ENCODE assay signal across 8 cellular contexts in the genomic region with DNA sequence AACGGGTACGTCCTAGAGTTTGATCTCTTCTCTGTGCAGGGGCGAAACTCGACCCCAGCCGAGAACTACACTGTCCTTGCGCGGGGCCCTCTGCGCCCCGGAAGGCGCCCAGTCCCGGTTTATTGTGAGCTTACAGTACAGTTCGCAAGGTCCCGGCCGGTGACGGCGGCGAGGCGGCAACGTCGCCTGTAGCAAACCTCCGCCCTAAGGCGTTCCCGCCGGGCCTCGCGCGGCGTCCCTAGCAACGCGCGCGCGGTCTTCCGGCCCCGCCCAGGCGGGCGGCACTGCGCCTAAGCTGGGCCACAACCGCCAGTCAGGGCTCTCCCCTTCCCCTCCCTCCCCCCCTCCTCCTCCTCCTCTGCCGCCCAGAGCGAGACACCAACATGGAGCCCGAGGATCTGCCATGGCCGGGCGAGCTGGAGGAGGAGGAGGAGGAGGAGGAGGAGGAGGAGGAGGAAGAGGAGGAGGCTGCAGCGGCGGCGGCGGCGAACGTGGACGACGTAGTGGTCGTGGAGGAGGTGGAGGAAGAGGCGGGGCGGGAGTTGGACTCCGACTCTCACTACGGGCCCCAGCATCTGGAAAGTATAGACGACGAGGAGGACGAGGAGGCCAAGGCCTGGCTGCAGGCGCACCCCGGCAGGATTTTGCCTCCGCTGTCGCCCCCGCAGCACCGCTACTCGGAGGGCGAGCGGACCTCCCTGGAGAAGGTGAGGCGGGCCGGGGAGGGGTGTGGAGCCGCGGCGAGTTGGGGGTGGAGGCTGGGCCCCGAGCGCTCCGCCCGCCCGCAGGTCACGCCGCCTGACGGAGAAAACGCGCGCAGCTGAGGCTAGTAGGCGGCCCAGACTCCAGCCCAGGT. TPM values are rescaled to one million over a fixed set of nuclear protein-coding genes. Genes with fewer than 3 reads are reported as not detected.
A peak's percentile ranks its signal among the peaks of the same experiment; 100 is the strongest.
DNase-seq lines count a peak whose midpoint lies in the region; ATAC-seq and TF ChIP-seq lines count a peak whose summit lies in the region.

A gene with protein sequence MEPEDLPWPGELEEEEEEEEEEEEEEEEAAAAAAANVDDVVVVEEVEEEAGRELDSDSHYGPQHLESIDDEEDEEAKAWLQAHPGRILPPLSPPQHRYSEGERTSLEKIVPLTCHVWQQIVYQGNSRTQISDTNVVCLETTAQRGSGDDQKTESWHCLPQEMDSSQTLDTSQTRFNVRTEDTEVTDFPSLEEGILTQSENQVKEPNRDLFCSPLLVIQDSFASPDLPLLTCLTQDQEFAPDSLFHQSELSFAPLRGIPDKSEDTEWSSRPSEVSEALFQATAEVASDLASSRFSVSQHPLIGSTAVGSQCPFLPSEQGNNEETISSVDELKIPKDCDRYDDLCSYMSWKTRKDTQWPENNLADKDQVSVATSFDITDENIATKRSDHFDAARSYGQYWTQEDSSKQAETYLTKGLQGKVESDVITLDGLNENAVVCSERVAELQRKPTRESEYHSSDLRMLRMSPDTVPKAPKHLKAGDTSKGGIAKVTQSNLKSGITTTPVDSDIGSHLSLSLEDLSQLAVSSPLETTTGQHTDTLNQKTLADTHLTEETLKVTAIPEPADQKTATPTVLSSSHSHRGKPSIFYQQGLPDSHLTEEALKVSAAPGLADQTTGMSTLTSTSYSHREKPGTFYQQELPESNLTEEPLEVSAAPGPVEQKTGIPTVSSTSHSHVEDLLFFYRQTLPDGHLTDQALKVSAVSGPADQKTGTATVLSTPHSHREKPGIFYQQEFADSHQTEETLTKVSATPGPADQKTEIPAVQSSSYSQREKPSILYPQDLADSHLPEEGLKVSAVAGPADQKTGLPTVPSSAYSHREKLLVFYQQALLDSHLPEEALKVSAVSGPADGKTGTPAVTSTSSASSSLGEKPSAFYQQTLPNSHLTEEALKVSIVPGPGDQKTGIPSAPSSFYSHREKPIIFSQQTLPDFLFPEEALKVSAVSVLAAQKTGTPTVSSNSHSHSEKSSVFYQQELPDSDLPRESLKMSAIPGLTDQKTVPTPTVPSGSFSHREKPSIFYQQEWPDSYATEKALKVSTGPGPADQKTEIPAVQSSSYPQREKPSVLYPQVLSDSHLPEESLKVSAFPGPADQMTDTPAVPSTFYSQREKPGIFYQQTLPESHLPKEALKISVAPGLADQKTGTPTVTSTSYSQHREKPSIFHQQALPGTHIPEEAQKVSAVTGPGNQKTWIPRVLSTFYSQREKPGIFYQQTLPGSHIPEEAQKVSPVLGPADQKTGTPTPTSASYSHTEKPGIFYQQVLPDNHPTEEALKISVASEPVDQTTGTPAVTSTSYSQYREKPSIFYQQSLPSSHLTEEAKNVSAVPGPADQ (N-terminal part only) (plus strand): TSS at position 351 of the 856 bp plus-strand sequence. CDS start 33 bp downstream, at position 384.

- H3K9me3 ChIP-seq in fibroblast of lung (ENCODE audit: control insufficient read depth, insufficient read depth, low read depth, low read length): no peaks in the 10 kb centered on the region
- no peaks in the 10 kb centered on the region for H3K9me3 ChIP-seq in naive thymus-derived CD4-positive, alpha-beta T cell (ENCODE audit: control insufficient read depth in 2 of 3, low read length in 3 of 3)

- peaks cover 3% of the 10 kb centered on the region for H3K4me1 ChIP-seq in fibroblast of lung (ENCODE audit: control insufficient read depth, extremely low read depth, insufficient read depth, low read length)
- H3K4me1 ChIP-seq in naive thymus-derived CD4-positive, alpha-beta T cell (ENCODE audit: control insufficient read depth in 2 of 2, insufficient read depth in 2 of 2, low read length in 2 of 2): peaks cover 4 to 18% of the 10 kb centered on the region in 2 donors

- DNase-seq in EL (peak; percentile 91), GOT3 (lab: John Stamatoyannopoulos, UW) (peak; percentile 62), LHCN-M2 (ENCODE audit: low read depth) (peak; percentile 82), RPMI7951 (ENCODE audit: low read depth) (peak; percentile 86), fibroblast of lung (ENCODE audit: low read depth in 2 of 2) (peak; percentile 89 to 90)
- peak; percentile 88 for DNase-seq in activated T-helper 1 cell treated with anti-CD3 and anti-CD28 coated beads, Interleukin-12 subunit alpha, Interleukin-12 subunit beta, Interleukin-2, Interleukin-4 antibody, amounts not matched to agents 30 ng/mL and 10 ng/mL and 1 ng/mL, durations not matched to agents 14 hours and 24 hours and 36 hours (ENCODE audit: low spot score)
- DNase-seq in naive thymus-derived CD4-positive, alpha-beta T cell: peak; percentile 80 to 91 (median 87)

- CTCF ChIA-PET in naive thymus-derived CD4-positive, alpha-beta T cell (lab: Charles Lee): interaction anchor here (0.5 kb wide), 1 partner anchor 13 kb away, joined by 3 read pairs; no protein-coding TSS in a partner anchor

- H3K9ac ChIP-seq in fibroblast of lung (ENCODE audit: insufficient read depth, low read length): peak within 1 kb of the TSS; percentile 85

- intact Hi-C loops in activated T-helper 1 cell treated with anti-CD3 and anti-CD28 coated beads, Interleukin-12 subunit alpha, Interleukin-12 subunit beta, Interleukin-2, Interleukin-4 antibody, amounts not matched to agents 30 ng/mL and 10 ng/mL and 1 ng/mL, durations not matched to agents 14 hours and 24 hours and 36 hours (cut with micrococcal nuclease): loop anchor here (1.0 to 10.0 kb wide), 10 partner anchors 92 to 1572 kb away; a partner anchor contains a TSS
- intact Hi-C loops in naive thymus-derived CD4-positive, alpha-beta T cell (cut with micrococcal nuclease): loop anchor here (1.0 to 10.0 kb wide), 18 partner anchors 92 to 1573 kb away; a partner anchor contains a TSS

- peak within 1 kb of the TSS; percentile 90 for H3K27ac Mint-ChIP-seq in activated T-helper 1 cell treated with anti-CD3 and anti-CD28 coated beads, Interleukin-12 subunit alpha, Interleukin-12 subunit beta, Interleukin-2, Interleukin-4 antibody, amounts not matched to agents 30 ng/mL and 10 ng/mL and 1 ng/mL, durations not matched to agents 14 hours and 24 hours and 36 hours
- peak within 1 kb of the TSS; percentile 93 to 98 (median 96) for H3K27ac Mint-ChIP-seq in naive thymus-derived CD4-positive, alpha-beta T cell
- peak within 1 kb of the TSS; percentile 93 for H3K27ac Mint-ChIP-seq in stimulated activated memory B cell treated with anti-CD40 and anti-IgM and Interleukin-4, amounts not matched to agents 10 μg/mL and 1 μg/mL and 100 μg/mL, for 72 hours

- H2AFZ ChIP-seq in fibroblast of lung (ENCODE audit: low read length): peak within 1 kb of the TSS; percentile 98

- H3K27me3 Mint-ChIP-seq in activated T-helper 1 cell treated with anti-CD3 and anti-CD28 coated beads, Interleukin-12 subunit alpha, Interleukin-12 subunit beta, Interleukin-2, Interleukin-4 antibody, amounts not matched to agents 30 ng/mL and 10 ng/mL and 1 ng/mL, durations not matched to agents 14 hours and 24 hours and 36 hours (ENCODE audit: insufficient read depth): no peaks in the 10 kb centered on the region
- peaks cover 0 to 23% (median 0%) of the 10 kb centered on the region in 5 donors for H3K27me3 Mint-ChIP-seq in naive thymus-derived CD4-positive, alpha-beta T cell
- H3K27me3 Mint-ChIP-seq in stimulated activated memory B cell treated with anti-CD40 and anti-IgM and Interleukin-4, amounts not matched to agents 10 μg/mL and 1 μg/mL and 100 μg/mL, for 72 hours: peaks cover 6% of the 10 kb centered on the region

- H3K79me2 ChIP-seq in fibroblast of lung (ENCODE audit: control insufficient read depth, insufficient read depth, low read length): peaks cover 14% of the 10 kb centered on the region

- H3K9me3 Mint-ChIP-seq in activated T-helper 1 cell treated with anti-CD3 and anti-CD28 coated beads, Interleukin-12 subunit alpha, Interleukin-12 subunit beta, Interleukin-2, Interleukin-4 antibody, amounts not matched to agents 30 ng/mL and 10 ng/mL and 1 ng/mL, durations not matched to agents 14 hours and 24 hours and 36 hours: no peaks in the 10 kb centered on the region
- H3K9me3 Mint-ChIP-seq in naive thymus-derived CD4-positive, alpha-beta T cell: no peaks in the 10 kb centered on the region
- H3K9me3 Mint-ChIP-seq in stimulated activated memory B cell treated with anti-CD40 and anti-IgM and Interleukin-4, amounts not matched to agents 10 μg/mL and 1 μg/mL and 100 μg/mL, for 72 hours: no peaks in the 10 kb centered on the region

- POLR2A ChIA-PET in naive thymus-derived CD4-positive, alpha-beta T cell (lab: Charles Lee): interaction anchor here (0.7 to 1.9 kb wide), 6 partner anchors 150 to 619 kb away, joined by 3 to 18 read pairs (median 4); a partner anchor contains a TSS

- H3K4me2 ChIP-seq in fibroblast of lung (ENCODE audit: extremely low read depth, insufficient read depth, low read length): peak within 1 kb of the TSS; percentile 92

- peak; percentile 94 for ATAC-seq in naive thymus-derived CD4-positive, alpha-beta T cell
- peak; percentile 96 for ATAC-seq in stimulated activated memory B cell treated with anti-CD40 and anti-IgM and Interleukin-4, amounts not matched to agents 10 μg/mL and 1 μg/mL and 100 μg/mL, for 72 hours

- H3K4me3 ChIP-seq in fibroblast of lung (replicated peaks in 1 of 4; ENCODE audit: control extremely low read depth in 1 of 4, insufficient read depth in 1 of 4, low read depth in 3 of 4, low read length in 4 of 4): peak within 1 kb of the TSS; percentile 88 to 96 (median 92)
- peak within 1 kb of the TSS; percentile 85 for H3K4me3 ChIP-seq in naive thymus-derived CD4-positive, alpha-beta T cell (ENCODE audit: low read length)

- peaks cover 2% of the 10 kb centered on the region for H3K36me3 Mint-ChIP-seq in activated T-helper 1 cell treated with anti-CD3 and anti-CD28 coated beads, Interleukin-12 subunit alpha, Interleukin-12 subunit beta, Interleukin-2, Interleukin-4 antibody, amounts not matched to agents 30 ng/mL and 10 ng/mL and 1 ng/mL, durations not matched to agents 14 hours and 24 hours and 36 hours (ENCODE audit: low read depth)
- H3K36me3 Mint-ChIP-seq in naive thymus-derived CD4-positive, alpha-beta T cell: peaks cover 0 to 6% (median 0%) of the 10 kb centered on the region in 5 donors
- peaks cover under 1% of the 10 kb centered on the region for H3K36me3 Mint-ChIP-seq in stimulated activated memory B cell treated with anti-CD40 and anti-IgM and Interleukin-4, amounts not matched to agents 10 μg/mL and 1 μg/mL and 100 μg/mL, for 72 hours

- no peaks in the 10 kb centered on the region for H3K27me3 ChIP-seq in fibroblast of lung (ENCODE audit: control insufficient read depth, insufficient read depth, low read length)
- H3K27me3 ChIP-seq in naive thymus-derived CD4-positive, alpha-beta T cell (ENCODE audit: control insufficient read depth in 2 of 2, insufficient read depth in 2 of 2, low read length in 2 of 2): no peaks in the 10 kb centered on the region

- peak within 1 kb of the TSS; percentile 89 for H3K27ac ChIP-seq in fibroblast of lung (ENCODE audit: insufficient read depth, low read length)
- peak within 1 kb of the TSS; percentile 92 for H3K27ac ChIP-seq in naive thymus-derived CD4-positive, alpha-beta T cell (ENCODE audit: low read depth, low read length)

- H3K36me3 ChIP-seq in fibroblast of lung (ENCODE audit: control insufficient read depth, insufficient read depth, low read length): no peaks in the 10 kb centered on the region
- H3K36me3 ChIP-seq in naive thymus-derived CD4-positive, alpha-beta T cell (ENCODE audit: control insufficient read depth in 2 of 3, insufficient read depth in 3 of 3, low read length in 3 of 3): peaks cover 0 to 4% (median 0%) of the 10 kb centered on the region in 3 experiments

- H3K4me3 Mint-ChIP-seq in activated T-helper 1 cell treated with anti-CD3 and anti-CD28 coated beads, Interleukin-12 subunit alpha, Interleukin-12 subunit beta, Interleukin-2, Interleukin-4 antibody, amounts not matched to agents 30 ng/mL and 10 ng/mL and 1 ng/mL, durations not matched to agents 14 hours and 24 hours and 36 hours: peak within 1 kb of the TSS; percentile 92
- peak within 1 kb of the TSS; percentile 81 to 96 (median 90) for H3K4me3 Mint-ChIP-seq in naive thymus-derived CD4-positive, alpha-beta T cell
- H3K4me3 Mint-ChIP-seq in stimulated activated memory B cell treated with anti-CD40 and anti-IgM and Interleukin-4, amounts not matched to agents 10 μg/mL and 1 μg/mL and 100 μg/mL, for 72 hours: peak within 1 kb of the TSS; percentile 96

- H4K20me1 ChIP-seq in fibroblast of lung (ENCODE audit: control insufficient read depth, extremely low read depth, insufficient read depth, low read length): no peaks in the 10 kb centered on the region

- peak in 1 of 2 donors; percentile 22 for TF ChIP-seq CTCF in fibroblast of lung (conservative IDR thresholded peaks at IDR 0.05 in 1 of 2, IDR thresholded peaks at IDR 0.05 in 1 of 2; ENCODE audit: low read depth in 1 of 2, low read length in 2 of 2)

- peaks cover 37% of the 10 kb centered on the region for H3K4me1 Mint-ChIP-seq in activated T-helper 1 cell treated with anti-CD3 and anti-CD28 coated beads, Interleukin-12 subunit alpha, Interleukin-12 subunit beta, Interleukin-2, Interleukin-4 antibody, amounts not matched to agents 30 ng/mL and 10 ng/mL and 1 ng/mL, durations not matched to agents 14 hours and 24 hours and 36 hours (ENCODE audit: low read depth)
- peaks cover 23 to 47% (median 44%) of the 10 kb centered on the region in 7 donors for H3K4me1 Mint-ChIP-seq in naive thymus-derived CD4-positive, alpha-beta T cell
- peaks cover 37% of the 10 kb centered on the region for H3K4me1 Mint-ChIP-seq in stimulated activated memory B cell treated with anti-CD40 and anti-IgM and Interleukin-4, amounts not matched to agents 10 μg/mL and 1 μg/mL and 100 μg/mL, for 72 hours

RNA-seq across cellular contexts. Expression of the gene that starts here (rescaled TPM):
- total RNA-seq in LHCN-M2 (2014; rRNA removed) (16.1 and 19.7 TPM in 2 replicates), fibroblast of lung (12.3 and 13.4 TPM in 2 replicates)
- 4.9 TPM for polyA plus RNA-seq in LHCN-M2 (2012)
- 14.2 and 16.7 TPM in 2 replicates for total RNA-seq in RPMI7951 (2014; rRNA removed; shearing (Covaris generic))
- total RNA-seq in activated T-helper 1 cell treated with anti-CD3 and anti-CD28 coated beads, Interleukin-12 subunit alpha, Interleukin-12 subunit beta, Interleukin-2, Interleukin-4 antibody, amounts not matched to agents 30 ng/mL and 10 ng/mL and 1 ng/mL, durations not matched to agents 14 hours and 24 hours and 36 hours: 18.2 and 19.4 TPM in 2 replicates
- polyA plus RNA-seq in fibroblast of lung: 6.8 and 7.5 TPM in 2 replicates
- polyA plus RNA-seq in fibroblast of lung (2012): 5.7 and 6.2 TPM in 2 replicates
- polyA minus RNA-seq in fibroblast of lung (ENCODE audit: low replicate concordance): 6.8 and 9.0 TPM in 2 replicates
- 10 to 100 TPM; 16.3 to 46.7 (median 23.5) TPM for total RNA-seq in naive thymus-derived CD4-positive, alpha-beta T cell
- 1 to 10 TPM; 2.7 to 4.4 TPM for polyA plus RNA-seq in naive thymus-derived CD4-positive, alpha-beta T cell

Comparison
In these comparisons a context has a peak if more than half of its experiments do, and no peak if none do; other contexts are left out.
1. Peak in every context shown above with its lines: DNase-seq, ATAC-seq, H3K4me3 ChIP-seq and H3K27ac ChIP-seq.